Comparison of ENCODE assay signal across 8 cellular contexts in genomic region chr6:5030596-5031136, GRCh38. TPM values are rescaled to one million over a fixed set of nuclear protein-coding genes. Genes with fewer than 3 reads are reported as not detected.
DNase-seq lines count a peak whose midpoint lies in the region; ATAC-seq, FAIRE-seq and TF ChIP-seq lines count a peak whose summit lies in the region.

No MANE protein-coding gene starts in this region.

- H3K27me3 ChIP-seq in astrocyte (ENCODE audit: insufficient read depth, low read length) = no peaks in the 10 kb centered on the region

- H3K9ac ChIP-seq in astrocyte (ENCODE audit: low read length) = no peak overlapping the region

- H3K27ac Mint-ChIP-seq in T-helper 2 cell treated with Interferon-gamma antibody and Interleukin-4, amounts not matched to agents 5 μg/mL and 100 μg/mL, for 36 hours = no peak overlapping the region
- peak overlapping the region; percentile 44 for H3K27ac Mint-ChIP-seq in astrocyte (ENCODE audit: unreplicated experiment)

- H3K27ac ChIP-seq in astrocyte (ENCODE audit: low read depth, low read length) = no peak overlapping the region

- H2AFZ ChIP-seq in astrocyte (ENCODE audit: low read depth, low read length) = peak overlapping the region; percentile 7

- peaks cover 5% of the 10 kb centered on the region for H3K27me3 Mint-ChIP-seq in T-helper 2 cell treated with Interferon-gamma antibody and Interleukin-4, amounts not matched to agents 5 μg/mL and 100 μg/mL, for 36 hours (ENCODE audit: low read depth)
- no peaks in the 10 kb centered on the region for H3K27me3 Mint-ChIP-seq in astrocyte (ENCODE audit: low read depth, unreplicated experiment)

- H3K4me3 ChIP-seq in astrocyte (ENCODE audit: insufficient read depth, low read depth, low read length) = no peak overlapping the region

- no peaks in the 10 kb centered on the region for H4K20me1 ChIP-seq in astrocyte (ENCODE audit: insufficient read depth, low read length)

- H3K4me1 Mint-ChIP-seq in T-helper 2 cell treated with Interferon-gamma antibody and Interleukin-4, amounts not matched to agents 5 μg/mL and 100 μg/mL, for 36 hours (ENCODE audit: low read depth) = peaks cover 7% of the 10 kb centered on the region
- peaks cover 12% of the 10 kb centered on the region for H3K4me1 Mint-ChIP-seq in astrocyte (ENCODE audit: low read depth, unreplicated experiment)

- ATAC-seq in HG02798 (IDR thresholded peaks at IDR 0.05; ENCODE audit: poor library complexity, unreplicated experiment) = peak; percentile 94

- FAIRE-seq in astrocyte (lab: Jason Lieb, UNC) = peak; percentile 79

- no peaks in the 10 kb centered on the region for H3K36me3 Mint-ChIP-seq in T-helper 2 cell treated with Interferon-gamma antibody and Interleukin-4, amounts not matched to agents 5 μg/mL and 100 μg/mL, for 36 hours (ENCODE audit: low read depth)
- H3K36me3 Mint-ChIP-seq in astrocyte (ENCODE audit: low read depth, unreplicated experiment) = peaks cover 5% of the 10 kb centered on the region

- H3K36me3 ChIP-seq in astrocyte (ENCODE audit: insufficient read depth, low read length) = no peaks in the 10 kb centered on the region

- no peaks in the 10 kb centered on the region for H3K79me2 ChIP-seq in astrocyte (ENCODE audit: insufficient read depth, low read length)

- peaks cover 5% of the 10 kb centered on the region for H3K4me1 ChIP-seq in astrocyte (ENCODE audit: insufficient read depth, low read length)

- no peak overlapping the region for H3K4me2 ChIP-seq in astrocyte (ENCODE audit: low read length)

- H3K4me3 Mint-ChIP-seq in T-helper 2 cell treated with Interferon-gamma antibody and Interleukin-4, amounts not matched to agents 5 μg/mL and 100 μg/mL, for 36 hours = no peak overlapping the region
- no peak overlapping the region for H3K4me3 Mint-ChIP-seq in astrocyte (ENCODE audit: unreplicated experiment)

- peak; percentile 79 for TF ChIP-seq CTCF in astrocyte (IDR thresholded peaks at IDR 0.05; ENCODE audit: insufficient read depth, low read depth, low read length)

- DNase-seq in NCI-H2196 (lab: John Stamatoyannopoulos, UW; ENCODE audit: unreplicated experiment) (peak; percentile 68), NCI-H2196 treated with DMSO at 0.1 percent for 48 hours (lab: John Stamatoyannopoulos, UW; ENCODE audit: unreplicated experiment) (no peak), NCI-H1694 (lab: John Stamatoyannopoulos, UW) (peak; percentile 76), astrocyte (ENCODE audit: low read depth) (peak; percentile 62), iPS DF 19.7 (ENCODE audit: low read depth, low spot score) (peak; percentile 84)
- peak; percentile 73 for DNase-seq in T-helper 2 cell treated with Interferon-gamma antibody and Interleukin-4, amounts not matched to agents 5 μg/mL and 100 μg/mL, for 36 hours (ENCODE audit: low spot score)
- DNase-seq in stimulated activated CD4-positive, alpha-beta T cell treated with anti-CD3 and anti-CD28 coated beads, Interleukin-15, amount 100 ng/mL, for 24 hours = peak; percentile 88

- no peaks in the 10 kb centered on the region for H3K9me3 Mint-ChIP-seq in T-helper 2 cell treated with Interferon-gamma antibody and Interleukin-4, amounts not matched to agents 5 μg/mL and 100 μg/mL, for 36 hours
- peaks cover 3% of the 10 kb centered on the region for H3K9me3 Mint-ChIP-seq in astrocyte (ENCODE audit: unreplicated experiment)

- H3K9me3 ChIP-seq in astrocyte (ENCODE audit: insufficient read depth, low read depth, low read length) = no peaks in the 10 kb centered on the region

RNA-seq across cellular contexts. Expression of gene RPP40, which starts 26.8 kb away (rescaled TPM):
- 11.6 and 16.6 TPM in 2 replicates for total RNA-seq in astrocyte

RNA-seq across cellular contexts. Expression of gene PPP1R3G, which starts 54.5 kb away (rescaled TPM):
- total RNA-seq in astrocyte = 0.39 and 0.70 TPM in 2 replicates
